19 cellular contexts compared by ENCODE assay signal in genomic region chr1:118291686-118292085, GRCh38.
DNase-seq lines count a peak whose midpoint lies in the region; ATAC-seq and TF ChIP-seq lines count a peak whose summit lies in the region.
"Had no signal": no experiment of that assay in that cellular context is flagged by ENCODE, and none has a peak within 500 bp of the region (broad histone marks: within the 10 kb centered on the region; RNA-seq: fewer than 3 reads in every experiment).

No MANE protein-coding gene starts in this region.

- peaks cover 9% of the 10 kb centered on the region for H3K4me1 Mint-ChIP-seq in neural progenitor cell
- H3K4me1 Mint-ChIP-seq: B cell; CD4-positive, CD25-positive, alpha-beta regulatory T cell had no signal

- ATAC-seq in psoas muscle (peak; percentile 21 to 71 (median 62)), HG02973 (IDR thresholded peaks at IDR 0.05; ENCODE audit: unreplicated experiment) (no peak)
- ATAC-seq: HCT116 had no signal

- no peaks in the 10 kb centered on the region for H3K9me3 ChIP-seq in colonic mucosa
- no peaks in the 10 kb centered on the region for H3K9me3 ChIP-seq in left ventricle myocardium inferior (replicated peaks)
- no peaks in the 10 kb centered on the region for H3K9me3 ChIP-seq in psoas muscle
- no peaks in the 10 kb centered on the region for H3K9me3 ChIP-seq in neural progenitor cell (ENCODE audit: low read depth)
- H3K9me3 ChIP-seq: SJSA1 had no signal

- H3K4me1 ChIP-seq in colonic mucosa = no peaks in the 10 kb centered on the region
- peaks cover 21% of the 10 kb centered on the region for H3K4me1 ChIP-seq in left ventricle myocardium inferior
- peaks cover 64% of the 10 kb centered on the region for H3K4me1 ChIP-seq in psoas muscle
- H3K4me1 ChIP-seq in neural progenitor cell = no peaks in the 10 kb centered on the region
- H3K4me1 ChIP-seq: SJSA1 had no signal

- no peaks in the 10 kb centered on the region for H4K20me1 ChIP-seq in neural progenitor cell (ENCODE audit: low read depth)

- WGBS in psoas muscle, 3 donors = 25 to 34% (median 26%) methylated on average over 6 of the region's 6 CpGs

- H3K4me2 ChIP-seq in neural progenitor cell = no peak overlapping the region

- H3K4me3 Mint-ChIP-seq in neural progenitor cell = no peak overlapping the region
- H3K4me3 Mint-ChIP-seq: B cell; CD4-positive, CD25-positive, alpha-beta regulatory T cell had no signal

- intact Hi-C loops in colonic mucosa (cut with DNase I) = no loop called here
- intact Hi-C loops in left ventricle myocardium inferior (cut with micrococcal nuclease) = no loop called here
- intact Hi-C loops in psoas muscle (cut with DNase I) = loop anchor here (5.0 to 10.0 kb wide), 3 partner anchors 653 to 696 kb away; partner anchors contain the start of gene TBX15 (in 2 of the 2)

- no peaks in the 10 kb centered on the region for H3K9me3 Mint-ChIP-seq in neural progenitor cell

- TF ChIP-seq CTCF in colonic mucosa (IDR thresholded peaks at IDR 0.05) (no peak), left ventricle myocardium inferior (IDR thresholded peaks at IDR 0.05; ENCODE audit: borderline replicate concordance) (no peak), psoas muscle (IDR thresholded peaks at IDR 0.05) (no peak), neural progenitor cell (IDR thresholded peaks at IDR 0.05) (no peak)

- H3K27ac ChIP-seq in colonic mucosa (no peak overlapping the region), left ventricle myocardium inferior (replicated peaks) (no peak overlapping the region), psoas muscle (peak overlapping the region; percentile 90), neural progenitor cell (no peak overlapping the region)
- H3K27ac ChIP-seq: SJSA1 had no signal

- no peaks in the 10 kb centered on the region for H3K79me2 ChIP-seq in neural progenitor cell (ENCODE audit: low read depth)

- H3K27ac Mint-ChIP-seq in neural progenitor cell = no peak overlapping the region
- H3K27ac Mint-ChIP-seq: B cell; CD4-positive, CD25-positive, alpha-beta regulatory T cell had no signal

- H3K36me3 ChIP-seq in colonic mucosa (no peaks in the 10 kb centered on the region), left ventricle myocardium inferior (no peaks in the 10 kb centered on the region), psoas muscle (ENCODE audit: insufficient read depth in 1 of 2, low read depth in 1 of 2) (no peaks in the 10 kb centered on the region), neural progenitor cell (no peaks in the 10 kb centered on the region)
- H3K36me3 ChIP-seq: SJSA1 had no signal

- no peak overlapping the region for H2AFZ ChIP-seq in neural progenitor cell (replicated peaks)

- H3F3A ChIP-seq in neural progenitor cell (ENCODE audit: low read depth) = no peaks in the 10 kb centered on the region

- H3K9ac ChIP-seq in colonic mucosa (ENCODE audit: low read depth in 2 of 2, low read length in 2 of 2) = no peak overlapping the region
- no peak overlapping the region for H3K9ac ChIP-seq in neural progenitor cell

- H3K4me3 ChIP-seq in colonic mucosa (no peak overlapping the region), left ventricle myocardium inferior (no peak overlapping the region), psoas muscle (peak overlapping the region; percentile 27), neural progenitor cell (no peak overlapping the region)
- H3K4me3 ChIP-seq: SJSA1 had no signal

- H3K27me3 Mint-ChIP-seq in neural progenitor cell (ENCODE audit: insufficient read depth, low read depth) = no peaks in the 10 kb centered on the region
- H3K27me3 Mint-ChIP-seq: B cell; CD4-positive, CD25-positive, alpha-beta regulatory T cell had no signal

- DNase-seq in colonic mucosa (peak; percentile 17), left ventricle myocardium inferior (peak; percentile 34), psoas muscle (peak; percentile 50 to 86), kidney glomerular epithelial cell (lab: John Stamatoyannopoulos, UW) (no peak), neural progenitor cell (ENCODE audit: low spot score) (no peak), NAMALWA (ENCODE audit: low spot score) (no peak)
- DNase-seq: ACHN; CD4-positive, CD25-positive, alpha-beta regulatory T cell; KBM-7; NCI-H1436; NCI-H2029; NCI-H2171; NCI-H446 treated with DMSO at 0.1 percent for 48 hours; OCI-M1; RPMI8226 had no signal

- H3K27me3 ChIP-seq in colonic mucosa = no peaks in the 10 kb centered on the region
- H3K27me3 ChIP-seq in left ventricle myocardium inferior (ENCODE audit: low read depth) = no peaks in the 10 kb centered on the region
- no peaks in the 10 kb centered on the region for H3K27me3 ChIP-seq in psoas muscle (ENCODE audit: insufficient read depth in 3 of 3, low read length in 2 of 3)
- H3K27me3 ChIP-seq in neural progenitor cell = no peaks in the 10 kb centered on the region
- H3K27me3 ChIP-seq: SJSA1 had no signal

- H3K36me3 Mint-ChIP-seq in neural progenitor cell = no peaks in the 10 kb centered on the region
- H3K36me3 Mint-ChIP-seq: CD4-positive, CD25-positive, alpha-beta regulatory T cell had no signal

Comparison
In these comparisons a context has a peak if more than half of its experiments do, and no peak if none do; other contexts are left out.
1. DNase-seq: peak in colonic mucosa (single experiment), left ventricle myocardium inferior (single experiment) and psoas muscle (2 of 2); none in kidney glomerular epithelial cell (single experiment), neural progenitor cell (single experiment) and NAMALWA (single experiment).
2. intact Hi-C loops: an anchor here in psoas muscle (5.0 to 10.0 kb wide); none called in colonic mucosa and left ventricle myocardium inferior.